ENCODE assay signal across 9 cellular contexts in the genomic region with DNA sequence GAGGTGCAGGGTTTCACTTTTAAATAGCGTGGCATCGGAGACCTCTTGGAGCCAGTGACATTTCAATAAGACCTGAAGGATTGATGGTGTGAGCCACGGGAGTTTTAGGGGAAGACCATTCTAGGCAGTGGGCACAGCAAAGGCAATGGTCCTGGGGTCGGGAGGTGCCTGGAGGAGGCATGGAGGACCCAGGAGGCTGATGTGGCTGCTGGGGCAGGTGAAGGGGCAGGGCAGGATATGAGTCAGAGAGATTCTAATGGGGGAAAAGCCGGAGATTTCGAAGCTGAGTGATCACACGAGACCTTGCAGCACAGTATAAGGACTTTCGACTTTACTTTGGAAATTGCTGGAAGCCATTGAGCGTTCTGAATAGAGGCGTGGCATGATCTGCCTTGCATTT.
"Had no signal": no experiment of that assay in that cellular context is flagged by ENCODE, and none has a peak within 500 bp of the region (broad histone marks: within the 10 kb centered on the region; RNA-seq: fewer than 3 reads in every experiment).

No MANE protein-coding gene starts in this region.

- H3K9me3 ChIP-seq: gastroesophageal sphincter, pancreas, prostate gland, stomach, suprapubic skin, tibial artery had no signal

- H3K4me1 ChIP-seq: pancreas, prostate gland, suprapubic skin had no signal

- DNase-seq: activated B cell treated with CpG ODN at 0.5 μM for 24 hours, cortex of kidney had no signal

- H3K27ac ChIP-seq: gastroesophageal sphincter, hepatocyte, pancreas, prostate gland, stomach, suprapubic skin, tibial artery had no signal

- H3K4me3 ChIP-seq: gastroesophageal sphincter, hepatocyte, pancreas, prostate gland, stomach, suprapubic skin, tibial artery had no signal

- H2AFZ ChIP-seq: hepatocyte had no signal

- H3K4me2 ChIP-seq: hepatocyte had no signal

- H3K79me2 ChIP-seq: hepatocyte had no signal

- H3K27me3 ChIP-seq: gastroesophageal sphincter, hepatocyte, pancreas, stomach, tibial artery had no signal

- H3K36me3 ChIP-seq: gastroesophageal sphincter, pancreas, prostate gland, stomach, suprapubic skin, tibial artery had no signal
